Comparison of ENCODE assay signal across 1 cellular context in genomic region chr13:100600915-100601314, GRCh38.
TF ChIP-seq lines count a peak whose summit lies in the region.

No MANE protein-coding gene starts in this region.

TF ChIP-seq in K562, 482 proteins besides CTCF, POLR2A, EP300 and RAD21 (continued from another document):
- TF ChIP-seq PBX2 (CRISPR knock-in tag; IDR thresholded peaks at IDR 0.05; ENCODE audit: low read depth) (no peak), PBX2 (tag; conservative IDR thresholded peaks at IDR 0.05; ENCODE audit: low read depth) (no peak; the same call in 1 of the 2 replicates), C11orf30 (IDR thresholded peaks at IDR 0.05; ENCODE audit: low read depth) (no peak), ZNF444 (CRISPR knock-in tag; IDR thresholded peaks at IDR 0.05) (no peak), YBX1 (IDR thresholded peaks at IDR 0.05) (no peak), ZNF408 (CRISPR knock-in tag; IDR thresholded peaks at IDR 0.05; ENCODE audit: low read depth) (no peak), SREBF1 (IDR thresholded peaks at IDR 0.05; ENCODE audit: borderline replicate concordance, low read depth, low read length) (no peak), NBN (IDR thresholded peaks at IDR 0.05; ENCODE audit: low read depth) (no peak), JUN (IDR thresholded peaks at IDR 0.05; ENCODE audit: borderline replicate concordance, low read depth, low read length) (no peak), JUN (CRISPR knock-in tag; IDR thresholded peaks at IDR 0.05; ENCODE audit: borderline replicate concordance) (no peak)
